ENCODE assay signal across 1 cellular context in genomic region chr6:2630362-2630761, GRCh38.
A peak's percentile ranks its signal among the peaks of the same experiment; 100 is the strongest.
TF ChIP-seq lines count a peak whose summit lies in the region.

No MANE protein-coding gene starts in this region.

TF ChIP-seq in HEK293, 187 proteins besides CTCF, POLR2A, EP300 and RAD21 (continued from another document and continues in another):
- TF ChIP-seq, protein P1, sequence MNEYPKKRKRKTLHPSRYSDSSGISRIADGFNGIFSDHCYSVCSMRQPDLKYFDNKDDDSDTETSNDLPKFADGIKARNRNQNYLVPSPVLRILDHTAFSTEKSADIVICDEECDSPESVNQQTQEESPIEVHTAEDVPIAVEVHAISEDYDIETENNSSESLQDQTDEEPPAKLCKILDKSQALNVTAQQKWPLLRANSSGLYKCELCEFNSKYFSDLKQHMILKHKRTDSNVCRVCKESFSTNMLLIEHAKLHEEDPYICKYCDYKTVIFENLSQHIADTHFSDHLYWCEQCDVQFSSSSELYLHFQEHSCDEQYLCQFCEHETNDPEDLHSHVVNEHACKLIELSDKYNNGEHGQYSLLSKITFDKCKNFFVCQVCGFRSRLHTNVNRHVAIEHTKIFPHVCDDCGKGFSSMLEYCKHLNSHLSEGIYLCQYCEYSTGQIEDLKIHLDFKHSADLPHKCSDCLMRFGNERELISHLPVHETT (tag by site-specific recombination; IDR thresholded peaks at IDR 0.05), result 0 out of 2 replicates have a peak, but pooled peaks have one; percentile 56
- TF ChIP-seq ZNF366 (tag by site-specific recombination; conservative IDR thresholded peaks at IDR 0.05) (peak; percentile 72), HOXC10 (CRISPR knock-in tag; IDR thresholded peaks at IDR 0.05) (no peak), ZNF121 (tag by site-specific recombination; IDR thresholded peaks at IDR 0.05) (no peak), ZNF391 (tag by site-specific recombination; IDR thresholded peaks at IDR 0.05; ENCODE audit: borderline replicate concordance, low read depth) (no peak), ZNF623 (tag by site-specific recombination; IDR thresholded peaks at IDR 0.05) (no peak), ZNF488 (tag by site-specific recombination; IDR thresholded peaks at IDR 0.05) (no peak), SP7 (tag by site-specific recombination; IDR thresholded peaks at IDR 0.05) (peak; percentile 65), ZNF596 (tag by site-specific recombination; IDR thresholded peaks at IDR 0.05) (no peak), ZNF341 (tag by site-specific recombination; IDR thresholded peaks at IDR 0.05; ENCODE audit: low read depth) (no peak), ZFHX2 (tag by site-specific recombination; conservative IDR thresholded peaks at IDR 0.05) (no peak), ZNF707 (tag by site-specific recombination; IDR thresholded peaks at IDR 0.05) (no peak), ZBTB1 (tag by site-specific recombination; IDR thresholded peaks at IDR 0.05) (no peak), ZNF449 (tag by site-specific recombination; IDR thresholded peaks at IDR 0.05) (peak; percentile 31; the same call in 1 of the 2 replicates), KLF8 (tag by site-specific recombination; IDR thresholded peaks at IDR 0.05) (0 out of 2 replicates have a peak, but pooled peaks have one; percentile 25), ZNF354C (tag by site-specific recombination; IDR thresholded peaks at IDR 0.05; ENCODE audit: borderline replicate concordance, low read depth) (no peak), ZBTB21 (tag by site-specific recombination; IDR thresholded peaks at IDR 0.05) (peak; percentile 88), SCRT1 (tag by site-specific recombination; IDR thresholded peaks at IDR 0.05; ENCODE audit: borderline replicate concordance) (no peak), ZNF280D (tag by site-specific recombination; IDR thresholded peaks at IDR 0.05) (no peak), ZNF645 (tag by site-specific recombination; IDR thresholded peaks at IDR 0.05) (no peak), ZNF155 (tag by site-specific recombination; IDR thresholded peaks at IDR 0.05) (no peak), BCL11A (tag by site-specific recombination; IDR thresholded peaks at IDR 0.05; ENCODE audit: low read depth) (no peak), ZNF221 (tag by site-specific recombination; IDR thresholded peaks at IDR 0.05; ENCODE audit: borderline replicate concordance) (no peak), ZFP69B (tag by site-specific recombination; IDR thresholded peaks at IDR 0.05) (peak; percentile 31), GFI1B (tag by site-specific recombination; IDR thresholded peaks at IDR 0.05) (0 out of 2 replicates have a peak, but pooled peaks have one; percentile 14), ZNF670 (tag by site-specific recombination; IDR thresholded peaks at IDR 0.05; ENCODE audit: low read depth) (no peak), ZNF335 (tag by site-specific recombination; conservative IDR thresholded peaks at IDR 0.05) (peak; percentile 68), ZIC2 (tag by site-specific recombination; IDR thresholded peaks at IDR 0.05) (peak; percentile 79), ZNF138 (tag by site-specific recombination; IDR thresholded peaks at IDR 0.05; ENCODE audit: borderline replicate concordance) (no peak), PRDM10 (tag by site-specific recombination; IDR thresholded peaks at IDR 0.05) (no peak), ZNF266 (tag by site-specific recombination; IDR thresholded peaks at IDR 0.05; ENCODE audit: low read depth) (no peak), ZBTB10 (tag by site-specific recombination; IDR thresholded peaks at IDR 0.05) (peak; percentile 37; the same call in 1 of the 2 replicates), ZBTB8A (tag by site-specific recombination; IDR thresholded peaks at IDR 0.05) (0 out of 2 replicates have a peak, but pooled peaks have one; percentile 14), ZNF23 (tag by site-specific recombination; IDR thresholded peaks at IDR 0.05; ENCODE audit: borderline replicate concordance) (no peak), ZNF223 (tag by site-specific recombination; IDR thresholded peaks at IDR 0.05) (no peak)
- TF ChIP-seq, protein P2, sequence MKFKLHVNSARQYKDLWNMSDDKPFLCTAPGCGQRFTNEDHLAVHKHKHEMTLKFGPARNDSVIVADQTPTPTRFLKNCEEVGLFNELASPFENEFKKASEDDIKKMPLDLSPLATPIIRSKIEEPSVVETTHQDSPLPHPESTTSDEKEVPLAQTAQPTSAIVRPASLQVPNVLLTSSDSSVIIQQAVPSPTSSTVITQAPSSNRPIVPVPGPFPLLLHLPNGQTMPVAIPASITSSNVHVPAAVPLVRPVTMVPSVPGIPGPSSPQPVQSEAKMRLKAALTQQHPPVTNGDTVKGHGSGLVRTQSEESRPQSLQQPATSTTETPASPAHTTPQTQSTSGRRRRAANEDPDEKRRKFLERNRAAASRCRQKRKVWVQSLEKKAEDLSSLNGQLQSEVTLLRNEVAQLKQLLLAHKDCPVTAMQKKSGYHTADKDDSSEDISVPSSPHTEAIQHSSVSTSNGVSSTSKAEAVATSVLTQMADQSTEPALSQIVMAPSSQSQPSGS (tag by site-specific recombination; IDR thresholded peaks at IDR 0.05; ENCODE audit: low read depth), result peak; percentile 70; the same call in 1 of the 2 replicates
- TF ChIP-seq, protein P3, sequence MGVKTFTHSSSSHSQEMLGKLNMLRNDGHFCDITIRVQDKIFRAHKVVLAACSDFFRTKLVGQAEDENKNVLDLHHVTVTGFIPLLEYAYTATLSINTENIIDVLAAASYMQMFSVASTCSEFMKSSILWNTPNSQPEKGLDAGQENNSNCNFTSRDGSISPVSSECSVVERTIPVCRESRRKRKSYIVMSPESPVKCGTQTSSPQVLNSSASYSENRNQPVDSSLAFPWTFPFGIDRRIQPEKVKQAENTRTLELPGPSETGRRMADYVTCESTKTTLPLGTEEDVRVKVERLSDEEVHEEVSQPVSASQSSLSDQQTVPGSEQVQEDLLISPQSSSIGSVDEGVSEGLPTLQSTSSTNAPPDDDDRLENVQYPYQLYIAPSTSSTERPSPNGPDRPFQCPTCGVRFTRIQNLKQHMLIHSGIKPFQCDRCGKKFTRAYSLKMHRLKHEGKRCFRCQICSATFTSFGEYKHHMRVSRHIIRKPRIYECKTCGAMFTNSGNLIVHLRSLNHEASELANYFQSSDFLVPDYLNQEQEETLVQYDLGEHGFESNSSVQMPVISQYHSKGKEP (tag by site-specific recombination; IDR thresholded peaks at IDR 0.05), result no peak
- TF ChIP-seq, protein P4, sequence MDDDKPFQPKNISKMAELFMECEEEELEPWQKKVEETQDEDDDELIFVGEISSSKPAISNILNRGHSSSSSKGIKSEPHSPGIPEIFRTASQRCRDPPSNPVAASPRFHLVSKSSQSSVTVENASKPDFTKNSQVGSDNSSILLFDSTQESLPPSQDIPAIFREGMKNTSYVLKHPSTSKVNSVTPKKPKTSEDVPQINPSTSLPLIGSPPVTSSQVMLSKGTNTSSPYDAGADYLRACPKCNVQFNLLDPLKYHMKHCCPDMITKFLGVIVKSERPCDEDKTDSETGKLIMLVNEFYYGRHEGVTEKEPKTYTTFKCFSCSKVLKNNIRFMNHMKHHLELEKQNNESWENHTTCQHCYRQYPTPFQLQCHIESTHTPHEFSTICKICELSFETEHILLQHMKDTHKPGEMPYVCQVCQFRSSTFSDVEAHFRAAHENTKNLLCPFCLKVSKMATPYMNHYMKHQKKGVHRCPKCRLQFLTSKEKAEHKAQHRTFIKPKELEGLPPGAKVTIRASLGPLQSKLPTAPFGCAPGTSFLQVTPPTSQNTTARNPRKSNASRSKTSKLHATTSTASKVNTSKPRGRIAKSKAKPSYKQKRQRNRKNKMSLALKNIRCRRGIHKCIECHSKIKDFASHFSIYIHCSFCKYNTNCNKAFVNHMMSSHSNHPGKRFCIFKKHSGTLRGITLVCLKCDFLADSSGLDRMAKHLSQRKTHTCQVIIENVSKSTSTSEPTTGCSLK (tag by site-specific recombination; IDR thresholded peaks at IDR 0.05), result no peak
